ENCODE assay signal across 10 cellular contexts in genomic region chr15:81322708-81323253, GRCh38. TPM values are rescaled to one million over a fixed set of nuclear protein-coding genes. Genes with fewer than 3 reads are reported as not detected.
DNase-seq lines count a peak whose midpoint lies in the region; FAIRE-seq and TF ChIP-seq lines count a peak whose summit lies in the region.
"Had no signal": no experiment of that assay in that cellular context is flagged by ENCODE, and none has a peak within 500 bp of the region (broad histone marks: within the 10 kb centered on the region; RNA-seq: fewer than 3 reads in every experiment).

No MANE protein-coding gene starts in this region.

- CTCF ChIA-PET in endothelial cell of umbilical vein (lab: Charles Lee): interaction anchor here (2.3 kb wide), 1 partner anchor 56 kb away, joined by 19 read pairs; no protein-coding TSS in a partner anchor

- H4K20me1 ChIP-seq in SU-DHL-6 (ENCODE audit: low read depth, low read length) (no peaks in the 10 kb centered on the region), endothelial cell of umbilical vein (replicated peaks; ENCODE audit: control insufficient read depth, extremely low read depth, insufficient read depth, low read length) (no peaks in the 10 kb centered on the region), osteoblast (ENCODE audit: insufficient read depth, low read length) (peaks cover 3% of the 10 kb centered on the region)

- H3K4me3 ChIP-seq in GM08714 (ENCODE audit: low read length) (peak overlapping the region; percentile 35; the same call in 1 of the 2 replicates), SU-DHL-6 (ENCODE audit: insufficient read depth, low read length, poor library complexity, severe bottlenecking) (no peak overlapping the region), endothelial cell of umbilical vein (replicated peaks in 1 of 3; ENCODE audit: insufficient read depth in 1 of 3, low read depth in 1 of 3, low read length in 3 of 3) (no peak overlapping the region), osteoblast (ENCODE audit: insufficient read depth, low read length) (peak overlapping the region; percentile 87)

- TF ChIP-seq CTCF in SU-DHL-6 (IDR thresholded peaks at IDR 0.05; ENCODE audit: insufficient read depth, low read length, poor library complexity, severe bottlenecking) (no peak), endothelial cell of umbilical vein (IDR thresholded peaks at IDR 0.05; ENCODE audit: extremely low read depth in 1 of 2, insufficient read depth in 1 of 2, low read depth in 1 of 2, low read length in 2 of 2) (no peak), osteoblast (IDR thresholded peaks at IDR 0.05; ENCODE audit: extremely low read depth, low read depth, low read length) (no peak)

- H3K4me1 ChIP-seq in endothelial cell of umbilical vein (ENCODE audit: control insufficient read depth, extremely low read depth, insufficient read depth, low read length) (peaks cover 8% of the 10 kb centered on the region), osteoblast (ENCODE audit: insufficient read depth, low read length) (peaks cover 32% of the 10 kb centered on the region)

- POLR2A ChIA-PET in endothelial cell of umbilical vein (lab: Charles Lee): no interaction called here

- H3K9me1 ChIP-seq in endothelial cell of umbilical vein (replicated peaks; ENCODE audit: control insufficient read depth, extremely low read depth, insufficient read depth, low read length): no peaks in the 10 kb centered on the region

- H2AFZ ChIP-seq in SU-DHL-6 (ENCODE audit: low read depth, low read length, severe bottlenecking): no peak overlapping the region
- H2AFZ ChIP-seq in endothelial cell of umbilical vein (ENCODE audit: low read depth, low read length): peak overlapping the region; percentile 13
- no peak overlapping the region for H2AFZ ChIP-seq in osteoblast (ENCODE audit: low read length)

- no peak overlapping the region for H3K27ac ChIP-seq in SU-DHL-6 (ENCODE audit: low read depth, low read length)
- no peak overlapping the region for H3K27ac ChIP-seq in endothelial cell of umbilical vein (ENCODE audit: insufficient read depth, low read depth, low read length)
- H3K27ac ChIP-seq in osteoblast (ENCODE audit: low read depth, low read length): peak overlapping the region; percentile 16

- H3K27me3 ChIP-seq in SU-DHL-6 (ENCODE audit: low read length) (no peaks in the 10 kb centered on the region), endothelial cell of umbilical vein (ENCODE audit: control insufficient read depth in 2 of 2, insufficient read depth in 2 of 2, low read length in 2 of 2) (peaks cover 0 to 3% of the 10 kb centered on the region in 2 experiments), osteoblast (ENCODE audit: insufficient read depth, low read length) (no peaks in the 10 kb centered on the region)

- DNase-seq in endothelial cell of umbilical vein (ENCODE audit: low read depth, low spot score) (no peak), osteoblast (ENCODE audit: insufficient read length, low spot score, missing footprints) (no peak), NCI-H1092 (lab: John Stamatoyannopoulos, UW) (no peak), frontal cortex (ENCODE audit: low spot score in 2 of 2) (no peak), SW 1271 (lab: John Stamatoyannopoulos, UW) (no peak), germinal center (ENCODE audit: low spot score) (no peak)
- DNase-seq: kidney, T1000 had no signal

- no peak overlapping the region for H3K9ac ChIP-seq in SU-DHL-6 (ENCODE audit: low read length)
- H3K9ac ChIP-seq in endothelial cell of umbilical vein (replicated peaks; ENCODE audit: extremely low read depth, insufficient read depth, low read length): no peak overlapping the region

- TF ChIP-seq POLR2A in endothelial cell of umbilical vein (IDR thresholded peaks at IDR 0.05; ENCODE audit: low read depth, low read length): no peak

- H3K9me2 ChIP-seq in SU-DHL-6 (replicated peaks; ENCODE audit: insufficient read depth, low read length): no peaks in the 10 kb centered on the region

- H3F3A ChIP-seq in SU-DHL-6 (ENCODE audit: insufficient read depth): no peaks in the 10 kb centered on the region

- H3K9me3 ChIP-seq in SU-DHL-6 (ENCODE audit: insufficient read depth, low read length): no peaks in the 10 kb centered on the region
- H3K9me3 ChIP-seq in endothelial cell of umbilical vein (replicated peaks; ENCODE audit: control insufficient read depth, insufficient read depth, low read length): no peaks in the 10 kb centered on the region
- no peaks in the 10 kb centered on the region for H3K9me3 ChIP-seq in osteoblast (ENCODE audit: low read depth, low read length)

- H3K4me2 ChIP-seq in SU-DHL-6 (ENCODE audit: low read depth, low read length, poor library complexity, severe bottlenecking) (peak overlapping the region; percentile 88), endothelial cell of umbilical vein (ENCODE audit: insufficient read depth, low read length) (no peak overlapping the region), osteoblast (ENCODE audit: insufficient read depth, low read length) (peak overlapping the region; percentile 88)

- intact Hi-C loops in endothelial cell of umbilical vein (cut with micrococcal nuclease): no loop called here

- H3K36me3 ChIP-seq in SU-DHL-6 (ENCODE audit: low read length) (no peaks in the 10 kb centered on the region), endothelial cell of umbilical vein (ENCODE audit: control insufficient read depth in 2 of 2, extremely low read depth in 1 of 2, insufficient read depth in 2 of 2, low read length in 2 of 2) (no peaks in the 10 kb centered on the region), osteoblast (ENCODE audit: insufficient read depth, low read length) (peaks cover 39% of the 10 kb centered on the region)

- BruUV-seq in endothelial cell of umbilical vein (replicated peaks; lab: Mats Ljungman, UMichigan): no TSS peak

- FAIRE-seq in endothelial cell of umbilical vein (lab: Jason Lieb, UNC) (no peak), frontal cortex (lab: Jason Lieb, UNC) (no peak)
- FAIRE-seq: kidney had no signal

- H3K79me2 ChIP-seq in SU-DHL-6 (ENCODE audit: insufficient read depth, low read length) (no peaks in the 10 kb centered on the region), endothelial cell of umbilical vein (ENCODE audit: control insufficient read depth, insufficient read depth, low read length) (no peaks in the 10 kb centered on the region), osteoblast (ENCODE audit: insufficient read depth, low read length) (peaks cover 23% of the 10 kb centered on the region)

- dilution Hi-C loops in endothelial cell of umbilical vein (cut with MboI; ENCODE audit: extremely low pct_ligation_motif_present, low sequenced_read_pairs): no loop called here

TF ChIP-seq in endothelial cell of umbilical vein, 7 proteins besides CTCF, POLR2A, EP300 and RAD21:
- no peak for TF ChIP-seq POLR2AphosphoS5 (IDR thresholded peaks at IDR 0.05; ENCODE audit: insufficient read depth, low read depth, low read length)
- no peak for TF ChIP-seq MYC (IDR thresholded peaks at IDR 0.05; ENCODE audit: low read depth, low read length)
- TF ChIP-seq MAX (IDR thresholded peaks at IDR 0.05; ENCODE audit: insufficient read depth, insufficient read length): no peak
- TF ChIP-seq JUN (IDR thresholded peaks at IDR 0.05; ENCODE audit: borderline replicate concordance, insufficient read depth, insufficient read length, low read depth): no peak
- TF ChIP-seq FOS (IDR thresholded peaks at IDR 0.05; ENCODE audit: borderline replicate concordance, insufficient read depth, low read length): no peak
- TF ChIP-seq GATA2 (IDR thresholded peaks at IDR 0.05; ENCODE audit: insufficient read depth, insufficient read length, low read depth, low read length): no peak
- TF ChIP-seq EZH2 (IDR thresholded peaks at IDR 0.05; ENCODE audit: borderline replicate concordance, low read depth, low read length, severe bottlenecking): no peak

RNA-seq across cellular contexts. Expression of gene STARD5, which starts 1.2 kb away (rescaled TPM):
- total RNA-seq in endothelial cell of umbilical vein (0.32 and 2.2 TPM in 2 replicates), osteoblast (5.9 and 6.5 TPM in 2 replicates), frontal cortex (3.3 TPM)
- 3.0 and 4.1 TPM in 2 replicates for polyA plus RNA-seq in endothelial cell of umbilical vein
- 2.7 and 2.9 TPM in 2 replicates for polyA plus RNA-seq in endothelial cell of umbilical vein (2011; cell fraction: cytosol; rRNA removed)
- 4.6 and 5.7 TPM in 2 replicates for polyA plus RNA-seq in endothelial cell of umbilical vein (2011; cell fraction: nucleus; rRNA removed)
- 0.52 and 1.2 TPM in 2 replicates for polyA plus RNA-seq in endothelial cell of umbilical vein (2012)
- 2.1 and 2.2 TPM in 2 replicates for polyA minus RNA-seq in endothelial cell of umbilical vein
- polyA minus RNA-seq in endothelial cell of umbilical vein (2011; cell fraction: cytosol; rRNA and poly(A)+ RNA removed): not detected
- 1.3 and 1.8 TPM in 2 replicates for polyA minus RNA-seq in endothelial cell of umbilical vein (2011; cell fraction: nucleus; rRNA and poly(A)+ RNA removed)

RNA-seq across cellular contexts. Expression of gene TMC3, which starts 51.2 kb away (rescaled TPM):
- total RNA-seq in endothelial cell of umbilical vein (not detected in 2 replicates), osteoblast (not detected in 2 replicates), frontal cortex (under 0.01 TPM)
- not detected in 2 replicates for polyA plus RNA-seq in endothelial cell of umbilical vein
- polyA plus RNA-seq in endothelial cell of umbilical vein (2011; cell fraction: cytosol; rRNA removed): not detected in 2 replicates
- polyA plus RNA-seq in endothelial cell of umbilical vein (2011; cell fraction: nucleus; rRNA removed): not detected in 2 replicates
- polyA plus RNA-seq in endothelial cell of umbilical vein (2012): not detected in 2 replicates
- not detected in 2 replicates for polyA minus RNA-seq in endothelial cell of umbilical vein
- not detected for polyA minus RNA-seq in endothelial cell of umbilical vein (2011; cell fraction: cytosol; rRNA and poly(A)+ RNA removed)
- not detected in 2 replicates for polyA minus RNA-seq in endothelial cell of umbilical vein (2011; cell fraction: nucleus; rRNA and poly(A)+ RNA removed)
- total RNA-seq: kidney had no signal

Comparison
In these comparisons a context has a peak if more than half of its experiments do, and no peak if none do; other contexts are left out.
1. H3K4me3 ChIP-seq: peak in GM08714 (single experiment) and osteoblast (single experiment); none in SU-DHL-6 (single experiment) and endothelial cell of umbilical vein (0 of 3).